Comparison of ENCODE assay signal across 18 cellular contexts in genomic region chr18:79706006-79706405, GRCh38. TPM values are rescaled to one million over a fixed set of nuclear protein-coding genes. Genes with fewer than 3 reads are reported as not detected.
DNase-seq lines count a peak whose midpoint lies in the region; ATAC-seq and TF ChIP-seq lines count a peak whose summit lies in the region.
"Had no signal": no experiment of that assay in that cellular context is flagged by ENCODE, and none has a peak within 500 bp of the region (broad histone marks: within the 10 kb centered on the region; RNA-seq: fewer than 3 reads in every experiment).

No MANE protein-coding gene starts in this region.

- no peaks in the 10 kb centered on the region for H3K27me3 Mint-ChIP-seq in activated CD8-positive, alpha-beta T cell treated with anti-CD3 and anti-CD28 coated beads for 36 hours
- no peaks in the 10 kb centered on the region for H3K27me3 Mint-ChIP-seq in activated CD8-positive, alpha-beta T cell treated with anti-CD3 and anti-CD28 coated beads, Interleukin-2, amount 10 ng/mL, durations not matched to agents 7 days and 5 days (ENCODE audit: low read depth)
- H3K27me3 Mint-ChIP-seq: B cell; CD4-positive, CD25-positive, alpha-beta regulatory T cell had no signal

- DNase-seq in activated CD8-positive, alpha-beta T cell treated with anti-CD3 and anti-CD28 coated beads for 36 hours: no peak
- DNase-seq in activated CD8-positive, alpha-beta T cell treated with anti-CD3 and anti-CD28 coated beads, Interleukin-2, amount 10 ng/mL, durations not matched to agents 7 days and 5 days: no peak
- DNase-seq in left ventricle myocardium inferior (peak; percentile 2), Right ventricle myocardium inferior (ENCODE audit: missing footprints) (no peak), mesendoderm (no peak)
- DNase-seq: CD4-positive, CD25-positive, alpha-beta regulatory T cell; DMS 273 treated with DMSO at 0.1 percent for 48 hours; DMS79; EL; GDM1; H9 had no signal

- CTCF ChIA-PET in activated CD8-positive, alpha-beta T cell treated with anti-CD3 and anti-CD28 coated beads for 36 hours (lab: Charles Lee): no interaction called here
- CTCF ChIA-PET in activated CD8-positive, alpha-beta T cell treated with anti-CD3 and anti-CD28 coated beads, Interleukin-2, amount 10 ng/mL, durations not matched to agents 7 days and 5 days (lab: Charles Lee): no interaction called here

- intact Hi-C loops in activated CD8-positive, alpha-beta T cell treated with anti-CD3 and anti-CD28 coated beads for 36 hours (cut with micrococcal nuclease): no loop called here
- intact Hi-C loops in left ventricle myocardium inferior (cut with micrococcal nuclease): no loop called here
- intact Hi-C loops in Right ventricle myocardium inferior (cut with DNase I): no loop called here

- POLR2A ChIA-PET in activated CD8-positive, alpha-beta T cell treated with anti-CD3 and anti-CD28 coated beads for 36 hours (lab: Charles Lee): no interaction called here
- POLR2A ChIA-PET in activated CD8-positive, alpha-beta T cell treated with anti-CD3 and anti-CD28 coated beads, Interleukin-2, amount 10 ng/mL, durations not matched to agents 7 days and 5 days (lab: Charles Lee): no interaction called here

- peak overlapping the region; percentile 30 for H3K27ac Mint-ChIP-seq in activated CD8-positive, alpha-beta T cell treated with anti-CD3 and anti-CD28 coated beads for 36 hours
- H3K27ac Mint-ChIP-seq in activated CD8-positive, alpha-beta T cell treated with anti-CD3 and anti-CD28 coated beads, Interleukin-2, amount 10 ng/mL, durations not matched to agents 7 days and 5 days: no peak overlapping the region
- H3K27ac Mint-ChIP-seq: B cell; CD4-positive, CD25-positive, alpha-beta regulatory T cell; CD8-positive, alpha-beta T cell; GM23338; H9 had no signal

- H3K4ac ChIP-seq in mesendoderm (ENCODE audit: low read depth, low read length): no peak overlapping the region

- no peak overlapping the region for H3K9ac ChIP-seq in mesendoderm (ENCODE audit: low read length)
- H3K9ac ChIP-seq: BLaER1 had no signal

- H2AK5ac ChIP-seq in mesendoderm (ENCODE audit: low read length): no peak overlapping the region

- no peak overlapping the region for H3K4me3 ChIP-seq in left ventricle myocardium inferior
- H3K4me3 ChIP-seq in mesendoderm (ENCODE audit: low read length): no peak overlapping the region
- H3K4me3 ChIP-seq: BLaER1, GM23338 had no signal

- no peak overlapping the region for H2BK15ac ChIP-seq in mesendoderm (replicated peaks; ENCODE audit: low read depth)

- no peak overlapping the region for H4K8ac ChIP-seq in mesendoderm (ENCODE audit: low read depth, low read length)

- WGBS in mesendoderm (ENCODE audit: extremely low coverage, insufficient coverage, low lambda C conversion rate): no CpG with 5 or more reads among the region's 14 CpGs

- no peak overlapping the region for H3K27ac ChIP-seq in left ventricle myocardium inferior (replicated peaks)
- H3K27ac ChIP-seq in mesendoderm (ENCODE audit: low read depth, low read length): no peak overlapping the region
- H3K27ac ChIP-seq: 22Rv1, BLaER1, C4-2B had no signal

- H2BK5ac ChIP-seq in mesendoderm (ENCODE audit: low read length): no peak overlapping the region

- peaks cover 2% of the 10 kb centered on the region for H3K4me1 Mint-ChIP-seq in activated CD8-positive, alpha-beta T cell treated with anti-CD3 and anti-CD28 coated beads for 36 hours (ENCODE audit: low read depth)
- H3K4me1 Mint-ChIP-seq in activated CD8-positive, alpha-beta T cell treated with anti-CD3 and anti-CD28 coated beads, Interleukin-2, amount 10 ng/mL, durations not matched to agents 7 days and 5 days (ENCODE audit: low read depth): no peaks in the 10 kb centered on the region
- H3K4me1 Mint-ChIP-seq: B cell, GM23338, H9 had no signal

- peaks cover 50% of the 10 kb centered on the region for H3K36me3 Mint-ChIP-seq in activated CD8-positive, alpha-beta T cell treated with anti-CD3 and anti-CD28 coated beads for 36 hours (ENCODE audit: low read depth)
- peaks cover 63% of the 10 kb centered on the region for H3K36me3 Mint-ChIP-seq in activated CD8-positive, alpha-beta T cell treated with anti-CD3 and anti-CD28 coated beads, Interleukin-2, amount 10 ng/mL, durations not matched to agents 7 days and 5 days (ENCODE audit: low read depth)

- H3K4me2 ChIP-seq in mesendoderm (ENCODE audit: low read length): no peak overlapping the region
- H3K4me2 ChIP-seq: BLaER1, GM23338 had no signal

- H3K9me3 Mint-ChIP-seq in activated CD8-positive, alpha-beta T cell treated with anti-CD3 and anti-CD28 coated beads for 36 hours: no peaks in the 10 kb centered on the region
- H3K9me3 Mint-ChIP-seq in activated CD8-positive, alpha-beta T cell treated with anti-CD3 and anti-CD28 coated beads, Interleukin-2, amount 10 ng/mL, durations not matched to agents 7 days and 5 days (ENCODE audit: insufficient read depth): no peaks in the 10 kb centered on the region
- H3K9me3 Mint-ChIP-seq: CD8-positive, alpha-beta T cell; GM23338; H9 had no signal

- no peak overlapping the region for H3K4me3 Mint-ChIP-seq in activated CD8-positive, alpha-beta T cell treated with anti-CD3 and anti-CD28 coated beads for 36 hours
- H3K4me3 Mint-ChIP-seq in activated CD8-positive, alpha-beta T cell treated with anti-CD3 and anti-CD28 coated beads, Interleukin-2, amount 10 ng/mL, durations not matched to agents 7 days and 5 days: no peak overlapping the region
- H3K4me3 Mint-ChIP-seq: B cell; CD4-positive, CD25-positive, alpha-beta regulatory T cell; CD8-positive, alpha-beta T cell; GM23338; H9 had no signal

- H3K36me3 ChIP-seq in left ventricle myocardium inferior (peaks cover 62% of the 10 kb centered on the region), mesendoderm (ENCODE audit: control insufficient read depth, insufficient read depth, low read length) (peaks cover 3% of the 10 kb centered on the region)

- H3K79me2 ChIP-seq in mesendoderm (ENCODE audit: control insufficient read depth, insufficient read depth, low read length): no peaks in the 10 kb centered on the region

- peaks cover 9% of the 10 kb centered on the region for H3K79me1 ChIP-seq in mesendoderm (ENCODE audit: low read length)

- no peaks in the 10 kb centered on the region for H3K9me3 ChIP-seq in left ventricle myocardium inferior (replicated peaks)
- H3K9me3 ChIP-seq: BLaER1 had no signal

- no peak overlapping the region for H4K5ac ChIP-seq in mesendoderm (ENCODE audit: low read length)

- H3K23ac ChIP-seq in mesendoderm (ENCODE audit: low read length): peak overlapping the region; percentile 66

- no peak for ATAC-seq in activated CD8-positive, alpha-beta T cell treated with anti-CD3 and anti-CD28 coated beads for 36 hours
- no peak for ATAC-seq in activated CD8-positive, alpha-beta T cell treated with anti-CD3 and anti-CD28 coated beads, Interleukin-2, amount 10 ng/mL, durations not matched to agents 7 days and 5 days
- ATAC-seq in Right ventricle myocardium inferior (no peak), HG02759 (IDR thresholded peaks at IDR 0.05; ENCODE audit: unreplicated experiment) (no peak)
- ATAC-seq: CD8-positive, alpha-beta T cell; GM23338 had no signal

- no peaks in the 10 kb centered on the region for H3K27me3 ChIP-seq in left ventricle myocardium inferior (ENCODE audit: low read depth)
- no peaks in the 10 kb centered on the region for H3K27me3 ChIP-seq in mesendoderm (ENCODE audit: insufficient read depth, low read length, poor library complexity)
- H3K27me3 ChIP-seq: BLaER1 had no signal

- H2BK120ac ChIP-seq in mesendoderm (ENCODE audit: low read depth, low read length): no peak overlapping the region

- TF ChIP-seq CTCF in activated CD8-positive, alpha-beta T cell treated with anti-CD3 and anti-CD28 coated beads for 36 hours (IDR thresholded peaks at IDR 0.05): no peak
- TF ChIP-seq CTCF in left ventricle myocardium inferior (IDR thresholded peaks at IDR 0.05; ENCODE audit: borderline replicate concordance): no peak

- no peaks in the 10 kb centered on the region for H3K4me1 ChIP-seq in left ventricle myocardium inferior
- H3K4me1 ChIP-seq in mesendoderm (ENCODE audit: control insufficient read depth, low read depth, low read length): no peaks in the 10 kb centered on the region
- H3K4me1 ChIP-seq: BLaER1 had no signal

- no peak overlapping the region for H3K56ac ChIP-seq in mesendoderm (ENCODE audit: low read length)

- H3K18ac ChIP-seq in mesendoderm (ENCODE audit: low read length): no peak overlapping the region

RNA-seq across cellular contexts. Expression of gene CTDP1, which starts 26.4 kb away (rescaled TPM):
- total RNA-seq in activated CD8-positive, alpha-beta T cell treated with anti-CD3 and anti-CD28 coated beads for 36 hours: 10 to 100 TPM; 54.9 to 55.6 TPM
- total RNA-seq in activated CD8-positive, alpha-beta T cell treated with anti-CD3 and anti-CD28 coated beads, Interleukin-2, amount 10 ng/mL, durations not matched to agents 7 days and 5 days: 10 to 100 TPM; 35.5 to 36.8 TPM
- total RNA-seq in left ventricle myocardium inferior: 7.5 TPM
- total RNA-seq in Right ventricle myocardium inferior: 8.4 TPM
- polyA plus RNA-seq in mesendoderm (2013, experiment 1 of 2): 19.0 TPM
- 19.0 TPM for polyA plus RNA-seq in mesendoderm (2013, experiment 2 of 2)
